In the genomic region with DNA sequence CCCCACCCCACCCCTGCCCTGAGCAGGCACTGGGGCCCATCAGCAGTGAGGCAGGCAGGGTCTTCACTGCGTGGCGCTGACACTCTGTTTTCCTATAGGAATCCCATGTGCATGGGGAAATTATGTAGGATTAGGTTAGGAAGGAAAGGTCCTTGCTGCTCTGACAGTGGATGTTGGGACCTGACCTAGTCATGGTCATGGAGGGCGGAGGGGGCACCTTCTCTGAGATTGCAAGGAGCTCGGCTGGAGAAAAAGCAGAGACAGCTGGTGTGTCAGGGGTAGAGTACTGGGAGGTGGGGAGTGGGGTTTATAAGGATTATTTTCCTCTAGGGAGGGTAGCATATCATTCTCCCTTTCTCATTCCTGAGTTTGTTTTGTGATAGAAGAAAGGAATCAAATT, we compare ENCODE assay signal across 18 cellular contexts.
"Had no signal": no experiment of that assay in that cellular context is flagged by ENCODE, and none has a peak within 500 bp of the region (broad histone marks: within the 10 kb centered on the region; RNA-seq: fewer than 3 reads in every experiment).

No MANE protein-coding gene starts in this region.

- DNase-seq: activated CD4-positive, alpha-beta T cell treated with anti-CD3 and anti-CD28 coated beads, Interleukin-2, amount 10 ng/mL, durations not matched to agents 24 days and 14 days; activated CD4-positive, CD25-positive, alpha-beta regulatory T cell; activated CD8-positive, alpha-beta memory T cell treated with anti-CD3 and anti-CD28 coated beads, Interleukin-2, amount 50 U/mL, for 4 hours; activated CD8-positive, alpha-beta T cell treated with anti-CD3 and anti-CD28 coated beads, Interleukin-2, amount 10 ng/mL, durations not matched to agents 7 days and 5 days; activated effector memory CD4-positive, alpha-beta T cell treated with anti-CD3 and anti-CD28 coated beads, Interleukin-2, amount 50 U/mL, for 16 hours; activated T-cell treated with anti-CD3 and anti-CD28 coated beads, Interleukin-2, amount 50 U/mL, for 48 hours; adrenal gland; central memory CD4-positive, alpha-beta T cell; left ventricle myocardium inferior; ovary; sigmoid colon; stimulated activated CD4-positive, alpha-beta T cell treated with anti-CD3 and anti-CD28 coated beads, Interleukin-12 subunit alpha, Interleukin-12 subunit beta, amount 100 ng/mL, for 4 hours; thyroid gland had no signal

- H3K36me3 Mint-ChIP-seq: activated naive CD4-positive, alpha-beta T cell treated with anti-CD3 and anti-CD28 coated beads, Interleukin-2, amount 50 U/mL, for 24 hours; memory B cell; stimulated activated memory B cell treated with anti-CD40 and anti-IgM and Interleukin-4, amounts not matched to agents 10 μg/mL and 1 μg/mL and 100 μg/mL, for 72 hours had no signal

- H3K9me3 ChIP-seq: adrenal gland, left ventricle myocardium inferior, ovary, sigmoid colon, thyroid gland had no signal

- H3K4me3 ChIP-seq: adrenal gland, coronary artery, left ventricle myocardium inferior, ovary, sigmoid colon, thyroid gland had no signal

- H3K9me3 Mint-ChIP-seq: activated CD4-positive, alpha-beta T cell treated with anti-CD3 and anti-CD28 coated beads, Interleukin-2, amount 10 ng/mL, durations not matched to agents 24 days and 14 days; activated naive CD4-positive, alpha-beta T cell treated with anti-CD3 and anti-CD28 coated beads, Interleukin-2, amount 50 U/mL, for 24 hours; memory B cell; stimulated activated memory B cell treated with anti-CD40 and anti-IgM and Interleukin-4, amounts not matched to agents 10 μg/mL and 1 μg/mL and 100 μg/mL, for 72 hours; T-helper 2 cell treated with Interferon-gamma antibody and Interleukin-4, amounts not matched to agents 5 μg/mL and 100 μg/mL, for 36 hours had no signal

- H3K4me1 ChIP-seq: adrenal gland, sigmoid colon, thyroid gland had no signal

- H3K27me3 Mint-ChIP-seq: activated naive CD4-positive, alpha-beta T cell treated with anti-CD3 and anti-CD28 coated beads, Interleukin-2, amount 50 U/mL, for 24 hours had no signal

- H3K27ac ChIP-seq: adrenal gland, coronary artery, left ventricle myocardium inferior, ovary, sigmoid colon, thyroid gland had no signal

- H3K36me3 ChIP-seq: adrenal gland, left ventricle myocardium inferior, ovary, sigmoid colon, thyroid gland had no signal

- H3K27me3 ChIP-seq: adrenal gland, ovary, thyroid gland had no signal

- H3K4me3 Mint-ChIP-seq: activated CD4-positive, alpha-beta T cell treated with anti-CD3 and anti-CD28 coated beads, Interleukin-2, amount 10 ng/mL, durations not matched to agents 24 days and 14 days; activated CD8-positive, alpha-beta T cell treated with anti-CD3 and anti-CD28 coated beads, Interleukin-2, amount 10 ng/mL, durations not matched to agents 7 days and 5 days; activated naive CD4-positive, alpha-beta T cell treated with anti-CD3 and anti-CD28 coated beads, Interleukin-2, amount 50 U/mL, for 24 hours; memory B cell; stimulated activated memory B cell treated with anti-CD40 and anti-IgM and Interleukin-4, amounts not matched to agents 10 μg/mL and 1 μg/mL and 100 μg/mL, for 72 hours; T-helper 2 cell treated with Interferon-gamma antibody and Interleukin-4, amounts not matched to agents 5 μg/mL and 100 μg/mL, for 36 hours had no signal

- H3K27ac Mint-ChIP-seq: activated CD4-positive, alpha-beta T cell treated with anti-CD3 and anti-CD28 coated beads, Interleukin-2, amount 10 ng/mL, durations not matched to agents 24 days and 14 days; activated CD8-positive, alpha-beta T cell treated with anti-CD3 and anti-CD28 coated beads, Interleukin-2, amount 10 ng/mL, durations not matched to agents 7 days and 5 days; activated naive CD4-positive, alpha-beta T cell treated with anti-CD3 and anti-CD28 coated beads, Interleukin-2, amount 50 U/mL, for 24 hours; memory B cell; stimulated activated memory B cell treated with anti-CD40 and anti-IgM and Interleukin-4, amounts not matched to agents 10 μg/mL and 1 μg/mL and 100 μg/mL, for 72 hours; T-helper 2 cell treated with Interferon-gamma antibody and Interleukin-4, amounts not matched to agents 5 μg/mL and 100 μg/mL, for 36 hours had no signal

- ATAC-seq: activated CD8-positive, alpha-beta T cell treated with anti-CD3 and anti-CD28 coated beads, Interleukin-2, amount 10 ng/mL, durations not matched to agents 7 days and 5 days had no signal
